Comparison of ENCODE assay signal across 15 cellular contexts in the genomic region with DNA sequence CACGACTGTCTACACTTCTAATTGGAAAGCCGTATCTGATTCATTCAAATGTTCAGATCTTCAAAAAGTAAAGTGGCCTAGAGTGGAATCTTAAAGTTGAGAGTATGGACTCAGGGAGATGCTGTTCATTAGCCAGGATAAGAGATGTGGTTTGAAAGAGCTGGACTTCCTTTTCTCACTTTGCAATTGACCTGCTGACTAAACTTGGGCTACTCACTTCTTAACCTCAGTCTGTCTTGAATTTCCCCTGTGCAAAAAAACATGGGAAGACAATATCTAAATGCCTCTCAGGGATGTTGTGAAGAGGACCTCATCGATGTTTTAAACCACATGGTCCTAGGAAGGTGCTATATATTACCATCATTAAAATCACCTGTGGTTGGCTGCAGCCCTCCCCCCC.
DNase-seq lines count a peak whose midpoint lies in the region; ATAC-seq and TF ChIP-seq lines count a peak whose summit lies in the region.
"Had no signal": no experiment of that assay in that cellular context is flagged by ENCODE, and none has a peak within 500 bp of the region (broad histone marks: within the 10 kb centered on the region; RNA-seq: fewer than 3 reads in every experiment).

No MANE protein-coding gene starts in this region.

- POLR2A ChIA-PET in CD8-positive, alpha-beta T cell (lab: Charles Lee) = interaction anchor here (0.7 to 1.1 kb wide), 3 partner anchors 28 to 101 kb away, joined by 3 read pairs; no protein-coding TSS in a partner anchor
- POLR2A ChIA-PET in activated CD8-positive, alpha-beta T cell treated with anti-CD3 and anti-CD28 coated beads for 36 hours (lab: Charles Lee) = interaction anchor here (0.6 to 1.1 kb wide), 4 partner anchors 12 to 45 kb away, joined by 3 to 5 read pairs (median 3); no protein-coding TSS in a partner anchor
- POLR2A ChIA-PET in OCI-LY7 (lab: Charles Lee) = interaction anchor here (0.8 kb wide), 1 partner anchor 121 kb away, joined by 3 read pairs; no protein-coding TSS in a partner anchor

- H2AFZ ChIP-seq in OCI-LY7 (ENCODE audit: low read length) = no peak overlapping the region

- H3K27me3 ChIP-seq in CD8-positive, alpha-beta T cell (ENCODE audit: insufficient read depth, low read length) = no peaks in the 10 kb centered on the region
- H3K27me3 ChIP-seq: spleen had no signal

- peak overlapping the region; percentile 24 for H3K27ac Mint-ChIP-seq in CD8-positive, alpha-beta T cell
- H3K27ac Mint-ChIP-seq in activated CD8-positive, alpha-beta T cell treated with anti-CD3 and anti-CD28 coated beads for 36 hours = peak overlapping the region; percentile 36
- H3K27ac Mint-ChIP-seq: nephron progenitor cell had no signal

- ATAC-seq in CD8-positive, alpha-beta T cell = no peak
- ATAC-seq in GM18868 (IDR thresholded peaks at IDR 0.05; ENCODE audit: unreplicated experiment) (peak; percentile 59), HG02870 (IDR thresholded peaks at IDR 0.05; ENCODE audit: unreplicated experiment) (peak; percentile 47)
- no peak for ATAC-seq in activated CD8-positive, alpha-beta T cell treated with anti-CD3 and anti-CD28 coated beads for 36 hours
- ATAC-seq in activated CD4-positive, CD25-positive, alpha-beta regulatory T cell treated with anti-CD3 and anti-CD28 coated beads, Interleukin-2, amount 50 U/mL, for 24 hours = no peak
- ATAC-seq: K562 had no signal

- no peaks in the 10 kb centered on the region for H3K36me3 ChIP-seq in CD8-positive, alpha-beta T cell (ENCODE audit: insufficient read depth, low read length)
- no peaks in the 10 kb centered on the region for H3K36me3 ChIP-seq in OCI-LY7 (ENCODE audit: insufficient read depth, low read length)

- no peak overlapping the region for H3K27ac ChIP-seq in CD8-positive, alpha-beta T cell (ENCODE audit: low read depth, low read length)
- H3K27ac ChIP-seq in OCI-LY7 (ENCODE audit: low read depth, low read length, poor library complexity, severe bottlenecking) = no peak overlapping the region
- H3K27ac ChIP-seq: C4-2B had no signal

- TF ChIP-seq CTCF in CD8-positive, alpha-beta T cell (IDR thresholded peaks at IDR 0.05) = no peak
- no peak for TF ChIP-seq CTCF in activated CD8-positive, alpha-beta T cell treated with anti-CD3 and anti-CD28 coated beads for 36 hours (IDR thresholded peaks at IDR 0.05)
- TF ChIP-seq CTCF in OCI-LY7 (conservative IDR thresholded peaks at IDR 0.05; ENCODE audit: low read length) = no peak

- H3K79me2 ChIP-seq in OCI-LY7 (ENCODE audit: insufficient read depth, low read depth, low read length) = no peaks in the 10 kb centered on the region

- peaks cover 65% of the 10 kb centered on the region for H3K4me1 Mint-ChIP-seq in CD8-positive, alpha-beta T cell (ENCODE audit: low read depth)
- peaks cover 78% of the 10 kb centered on the region for H3K4me1 Mint-ChIP-seq in activated CD8-positive, alpha-beta T cell treated with anti-CD3 and anti-CD28 coated beads for 36 hours (ENCODE audit: low read depth)

- no peak overlapping the region for H3K4me3 Mint-ChIP-seq in CD8-positive, alpha-beta T cell
- no peak overlapping the region for H3K4me3 Mint-ChIP-seq in activated CD8-positive, alpha-beta T cell treated with anti-CD3 and anti-CD28 coated beads for 36 hours
- H3K4me3 Mint-ChIP-seq: nephron progenitor cell had no signal

- H3K9me3 Mint-ChIP-seq in CD8-positive, alpha-beta T cell = no peaks in the 10 kb centered on the region
- H3K9me3 Mint-ChIP-seq in activated CD8-positive, alpha-beta T cell treated with anti-CD3 and anti-CD28 coated beads for 36 hours = peaks cover 10% of the 10 kb centered on the region

- no peak for DNase-seq in CD8-positive, alpha-beta T cell
- DNase-seq in activated CD8-positive, alpha-beta T cell treated with anti-CD3 and anti-CD28 coated beads for 36 hours = no peak
- DNase-seq in NCI-H748 treated with DMSO at 0.1 percent for 48 hours (lab: John Stamatoyannopoulos, UW) (no peak), NCI-H226 (no peak), OCI-LY7 (ENCODE audit: low spot score) (no peak)
- DNase-seq: kidney glomerular epithelial cell, NCI-H2029 treated with DMSO at 0.1 percent for 48 hours, nephron progenitor cell, OCI-M1, spleen had no signal

- BruUV-seq in OCI-LY7 (replicated peaks; lab: Mats Ljungman, UMichigan) = no TSS peak

- H3K9me2 ChIP-seq in OCI-LY7 (ENCODE audit: insufficient read depth, low read length) = no peaks in the 10 kb centered on the region

- no peaks in the 10 kb centered on the region for H3K9me3 ChIP-seq in CD8-positive, alpha-beta T cell (ENCODE audit: low read length)
- no peaks in the 10 kb centered on the region for H3K9me3 ChIP-seq in OCI-LY7 (ENCODE audit: low read length)
- H3K9me3 ChIP-seq: spleen had no signal

- intact Hi-C loops in CD8-positive, alpha-beta T cell (cut with DNase I, micrococcal nuclease) = loop anchor here in 1 of 2 experiments (5.0 to 10.0 kb wide), 2 partner anchors 51 to 858 kb away; no protein-coding TSS in a partner anchor
- intact Hi-C loops in activated CD8-positive, alpha-beta T cell treated with anti-CD3 and anti-CD28 coated beads for 36 hours (cut with micrococcal nuclease) = no loop called here
- intact Hi-C loops in OCI-LY7 (cut with micrococcal nuclease; ENCODE audit: unreplicated experiment) = no loop called here

- H3K36me3 Mint-ChIP-seq in CD8-positive, alpha-beta T cell = peaks cover 47% of the 10 kb centered on the region
- H3K36me3 Mint-ChIP-seq in activated CD8-positive, alpha-beta T cell treated with anti-CD3 and anti-CD28 coated beads for 36 hours (ENCODE audit: low read depth) = peaks cover 84% of the 10 kb centered on the region

- CTCF ChIA-PET in CD8-positive, alpha-beta T cell (lab: Charles Lee) = interaction anchor here (1.1 to 1.2 kb wide), 2 partner anchors 11 to 124 kb away, joined by 3 to 4 read pairs; no protein-coding TSS in a partner anchor
- CTCF ChIA-PET in activated CD8-positive, alpha-beta T cell treated with anti-CD3 and anti-CD28 coated beads for 36 hours (lab: Charles Lee) = interaction anchor here (0.8 kb wide), 2 partner anchors 62 to 67 kb away, joined by 3 to 4 read pairs; no protein-coding TSS in a partner anchor
- CTCF ChIA-PET in OCI-LY7 (lab: Charles Lee; ENCODE audit: unreplicated experiment) = no interaction called here

- H3K4me3 ChIP-seq in CD8-positive, alpha-beta T cell (ENCODE audit: low read depth, low read length) = no peak overlapping the region
- no peak overlapping the region for H3K4me3 ChIP-seq in OCI-LY7 (ENCODE audit: low read depth, low read length, poor library complexity, severe bottlenecking)
- H3K4me3 ChIP-seq: K562, spleen had no signal

- peaks cover 40% of the 10 kb centered on the region for H3K4me1 ChIP-seq in CD8-positive, alpha-beta T cell (ENCODE audit: insufficient read depth, low read length)
- H3K4me1 ChIP-seq in OCI-LY7 (ENCODE audit: insufficient read depth, low read length, poor library complexity, severe bottlenecking) = no peaks in the 10 kb centered on the region

- H3K27me3 Mint-ChIP-seq in CD8-positive, alpha-beta T cell (ENCODE audit: low read depth) = no peaks in the 10 kb centered on the region
- no peaks in the 10 kb centered on the region for H3K27me3 Mint-ChIP-seq in activated CD8-positive, alpha-beta T cell treated with anti-CD3 and anti-CD28 coated beads for 36 hours

- no peak overlapping the region for H3K4me2 ChIP-seq in OCI-LY7 (ENCODE audit: low read length)

- H4K20me1 ChIP-seq in OCI-LY7 (ENCODE audit: insufficient read depth, low read length) = no peaks in the 10 kb centered on the region

Comparison
In these comparisons a context has a peak if more than half of its experiments do, and no peak if none do; other contexts are left out.
1. ATAC-seq: peak in GM18868 (single experiment) and HG02870 (single experiment); none in CD8-positive, alpha-beta T cell (single experiment), activated CD8-positive, alpha-beta T cell treated with anti-CD3 and anti-CD28 coated beads for 36 hours (single experiment) and activated CD4-positive, CD25-positive, alpha-beta regulatory T cell treated with anti-CD3 and anti-CD28 coated beads, Interleukin-2, amount 50 U/mL, for 24 hours (0 of 2).